Comparison of ENCODE assay signal across 16 cellular contexts in the genomic region with DNA sequence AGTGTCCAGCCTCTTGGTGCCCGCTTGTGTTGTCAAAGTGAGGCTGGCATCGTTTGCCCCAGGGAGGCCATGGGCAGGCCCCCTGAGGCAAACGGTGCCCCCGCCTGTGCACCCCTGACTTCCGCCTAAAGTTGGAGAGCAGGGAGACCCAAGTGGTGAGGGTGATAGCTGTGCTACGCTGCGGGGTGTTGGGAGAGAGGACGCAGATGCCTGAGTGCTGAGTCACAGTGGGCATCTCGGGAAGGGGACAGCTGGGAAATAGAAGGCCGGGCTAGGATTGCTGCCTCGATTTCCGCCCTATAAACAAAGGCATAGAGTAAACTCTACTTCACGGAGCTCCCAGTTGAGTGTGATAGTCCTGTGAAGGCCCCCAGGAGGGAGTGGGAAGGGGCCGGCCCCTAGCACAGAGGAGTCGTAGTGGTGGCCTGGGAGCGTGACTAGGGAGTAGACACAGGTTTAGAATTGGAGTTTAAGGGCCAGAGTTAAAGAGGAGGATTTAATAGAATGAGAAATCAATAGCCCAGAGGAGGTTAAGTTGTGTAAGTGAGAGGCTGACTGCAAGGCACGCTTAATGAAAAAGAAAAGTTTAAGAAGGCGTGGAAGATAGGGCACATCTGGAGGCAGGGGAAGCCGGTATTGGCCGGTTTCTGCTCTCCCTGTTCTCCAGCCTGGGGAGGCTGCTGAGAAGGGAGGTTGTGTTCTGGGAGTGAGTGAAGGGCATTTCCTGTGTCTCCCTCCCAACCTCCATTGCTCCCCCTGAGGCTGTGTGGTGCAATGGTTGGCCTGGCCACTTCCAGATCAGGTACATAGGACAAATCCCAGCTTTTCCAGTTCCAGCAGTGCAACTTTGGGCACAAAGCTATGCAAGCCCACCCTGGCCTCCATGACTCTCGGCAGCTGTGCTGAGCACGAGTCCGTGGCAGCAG. TPM values are rescaled to one million over a fixed set of nuclear protein-coding genes. Genes with fewer than 3 reads are reported as not detected.
DNase-seq lines count a peak whose midpoint lies in the region; ATAC-seq and TF ChIP-seq lines count a peak whose summit lies in the region.
"Had no signal": no experiment of that assay in that cellular context is flagged by ENCODE, and none has a peak within 500 bp of the region (broad histone marks: within the 10 kb centered on the region; RNA-seq: fewer than 3 reads in every experiment).

No MANE protein-coding gene starts in this region.

- 59 to 65% methylated on average over 5 to 13 of the region's 23 CpGs for WGBS in gastroesophageal sphincter (ENCODE audit: low coverage in 1 of 2), 2 donors

- H3K9me3 Mint-ChIP-seq in Caco-2 (ENCODE audit: unreplicated experiment), result no peaks in the 10 kb centered on the region
- no peaks in the 10 kb centered on the region for H3K9me3 Mint-ChIP-seq in neural progenitor cell
- H3K9me3 Mint-ChIP-seq in stimulated activated naive B cell treated with anti-CD40 and anti-IgM and Interleukin-4, amounts not matched to agents 10 μg/mL and 1 μg/mL and 100 μg/mL, for 72 hours, result no peaks in the 10 kb centered on the region
- no peaks in the 10 kb centered on the region for H3K9me3 Mint-ChIP-seq in activated CD4-positive, alpha-beta T cell treated with anti-CD3 and anti-CD28 coated beads, Interleukin-2, amount 10 ng/mL, durations not matched to agents 24 days and 14 days
- H3K9me3 Mint-ChIP-seq: activated naive CD8-positive, alpha-beta T cell treated with anti-CD3 and anti-CD28 coated beads, Interleukin-2, amount 10 ng/mL, durations not matched to agents 7 days and 5 days; stimulated activated naive CD8-positive, alpha-beta T cell treated with anti-CD3 and anti-CD28 coated beads, Interleukin-15, Interleukin-2, amounts not matched to agents 100 ng/mL and 50 ng/mL, for 24 hours had no signal

- H3K4me3 Mint-ChIP-seq in Caco-2 (ENCODE audit: unreplicated experiment) (no peak overlapping the region), neural progenitor cell (no peak overlapping the region)
- H3K4me3 Mint-ChIP-seq in stimulated activated naive B cell treated with anti-CD40 and anti-IgM and Interleukin-4, amounts not matched to agents 10 μg/mL and 1 μg/mL and 100 μg/mL, for 72 hours, result no peak overlapping the region
- H3K4me3 Mint-ChIP-seq in activated CD4-positive, alpha-beta T cell treated with anti-CD3 and anti-CD28 coated beads, Interleukin-2, amount 10 ng/mL, durations not matched to agents 24 days and 14 days, result no peak overlapping the region
- H3K4me3 Mint-ChIP-seq: activated naive CD8-positive, alpha-beta T cell treated with anti-CD3 and anti-CD28 coated beads, Interleukin-2, amount 10 ng/mL, durations not matched to agents 7 days and 5 days; B cell; stimulated activated naive CD8-positive, alpha-beta T cell treated with anti-CD3 and anti-CD28 coated beads, Interleukin-15, Interleukin-2, amounts not matched to agents 100 ng/mL and 50 ng/mL, for 24 hours had no signal

- peak; percentile 77 for ATAC-seq in gastroesophageal sphincter
- no peak for ATAC-seq in stimulated activated naive B cell treated with anti-CD40 and anti-IgM and Interleukin-4, amounts not matched to agents 10 μg/mL and 1 μg/mL and 100 μg/mL, for 72 hours (replicated peaks)
- ATAC-seq: gastrocnemius medialis had no signal

- H3K4me1 ChIP-seq in Caco-2, result peaks cover 19% of the 10 kb centered on the region
- H3K4me1 ChIP-seq in gastroesophageal sphincter, result peaks cover 0 to 1% (median 0%) of the 10 kb centered on the region in 3 donors
- peaks cover 14% of the 10 kb centered on the region for H3K4me1 ChIP-seq in neural progenitor cell
- H3K4me1 ChIP-seq: gastrocnemius medialis, parathyroid adenoma had no signal

- intact Hi-C loops in Caco-2 (cut with micrococcal nuclease; ENCODE audit: unreplicated experiment), result loop anchor here (1.0 to 2.0 kb wide), 2 partner anchors 9 to 23 kb away; no protein-coding TSS in a partner anchor
- intact Hi-C loops in activated CD4-positive, alpha-beta T cell treated with anti-CD3 and anti-CD28 coated beads, Interleukin-2, amount 10 ng/mL, durations not matched to agents 24 days and 14 days (cut with micrococcal nuclease), result no loop called here

- DNase-seq in Caco-2 (no peak), M059J (ENCODE audit: low read depth) (peak; percentile 48), neural progenitor cell (ENCODE audit: low spot score) (no peak), NCI-H526 treated with DMSO at 0.1 percent for 48 hours (lab: John Stamatoyannopoulos, UW) (no peak), hippocampal formation (lab: John Stamatoyannopoulos, UW) (no peak)
- DNase-seq in stimulated activated naive B cell treated with anti-CD40 and anti-IgM and Interleukin-4, amounts not matched to agents 10 μg/mL and 1 μg/mL and 100 μg/mL, for 72 hours, result no peak
- no peak for DNase-seq in activated CD4-positive, alpha-beta T cell treated with anti-CD3 and anti-CD28 coated beads, Interleukin-2, amount 10 ng/mL, durations not matched to agents 24 days and 14 days
- DNase-seq: activated naive CD8-positive, alpha-beta T cell treated with anti-CD3 and anti-CD28 coated beads, Interleukin-2, amount 10 ng/mL, durations not matched to agents 7 days and 5 days; gastrocnemius medialis; NCI-H510A; stimulated activated CD4-positive, alpha-beta T cell treated with anti-CD3 and anti-CD28 coated beads, Interleukin-4, amount 100 ng/mL, for 1 hour had no signal

- TF ChIP-seq POLR2A in gastroesophageal sphincter (IDR thresholded peaks at IDR 0.05), result no peak

- no peak overlapping the region for H2AFZ ChIP-seq in neural progenitor cell (replicated peaks)
- H2AFZ ChIP-seq: parathyroid adenoma had no signal

- TF ChIP-seq CTCF in Caco-2 (IDR thresholded peaks at IDR 0.05; ENCODE audit: insufficient read depth in 1 of 2, low read depth in 1 of 2, low read length in 1 of 2, severe bottlenecking in 1 of 2, unreplicated experiment in 1 of 2) (no peak), gastroesophageal sphincter (IDR thresholded peaks at IDR 0.05) (no peak), neural progenitor cell (IDR thresholded peaks at IDR 0.05) (no peak)

- no peak for TF ChIP-seq EP300 in gastroesophageal sphincter (IDR thresholded peaks at IDR 0.05)

- peaks cover 2% of the 10 kb centered on the region for H3K27me3 Mint-ChIP-seq in Caco-2 (ENCODE audit: insufficient read depth, unreplicated experiment)
- H3K27me3 Mint-ChIP-seq in neural progenitor cell (ENCODE audit: insufficient read depth, low read depth), result peaks cover 31% of the 10 kb centered on the region
- H3K27me3 Mint-ChIP-seq in stimulated activated naive B cell treated with anti-CD40 and anti-IgM and Interleukin-4, amounts not matched to agents 10 μg/mL and 1 μg/mL and 100 μg/mL, for 72 hours, result peaks cover 52 to 64% of the 10 kb centered on the region in 2 donors
- peaks cover 38% of the 10 kb centered on the region for H3K27me3 Mint-ChIP-seq in activated CD4-positive, alpha-beta T cell treated with anti-CD3 and anti-CD28 coated beads, Interleukin-2, amount 10 ng/mL, durations not matched to agents 24 days and 14 days

- H3F3A ChIP-seq in neural progenitor cell (ENCODE audit: low read depth), result no peaks in the 10 kb centered on the region

- H3K9me3 ChIP-seq in Caco-2 (no peaks in the 10 kb centered on the region), gastroesophageal sphincter (no peaks in the 10 kb centered on the region), neural progenitor cell (ENCODE audit: low read depth) (no peaks in the 10 kb centered on the region)
- H3K9me3 ChIP-seq: gastrocnemius medialis had no signal

- no peaks in the 10 kb centered on the region for H4K20me1 ChIP-seq in neural progenitor cell (ENCODE audit: low read depth)

- H3K27ac Mint-ChIP-seq in Caco-2 (ENCODE audit: unreplicated experiment) (peak overlapping the region; percentile 18), neural progenitor cell (peak overlapping the region; percentile 18)
- H3K27ac Mint-ChIP-seq in stimulated activated naive B cell treated with anti-CD40 and anti-IgM and Interleukin-4, amounts not matched to agents 10 μg/mL and 1 μg/mL and 100 μg/mL, for 72 hours, result no peak overlapping the region
- no peak overlapping the region for H3K27ac Mint-ChIP-seq in activated CD4-positive, alpha-beta T cell treated with anti-CD3 and anti-CD28 coated beads, Interleukin-2, amount 10 ng/mL, durations not matched to agents 24 days and 14 days
- H3K27ac Mint-ChIP-seq: activated naive CD8-positive, alpha-beta T cell treated with anti-CD3 and anti-CD28 coated beads, Interleukin-2, amount 10 ng/mL, durations not matched to agents 7 days and 5 days; B cell; stimulated activated naive CD8-positive, alpha-beta T cell treated with anti-CD3 and anti-CD28 coated beads, Interleukin-15, Interleukin-2, amounts not matched to agents 100 ng/mL and 50 ng/mL, for 24 hours had no signal

- POLR2A ChIA-PET in Caco-2 (lab: Charles Lee), result interaction anchor here (1.5 kb wide), 1 partner anchor 9 kb away, joined by 3 read pairs; no protein-coding TSS in a partner anchor

- no peak overlapping the region for H3K9ac ChIP-seq in neural progenitor cell
- H3K9ac ChIP-seq: parathyroid adenoma had no signal

- BruUV-seq in Caco-2 (replicated peaks; lab: Mats Ljungman, UMichigan), result no TSS peak

- H3K79me2 ChIP-seq in neural progenitor cell (ENCODE audit: low read depth), result no peaks in the 10 kb centered on the region
- H3K79me2 ChIP-seq: parathyroid adenoma had no signal

- CTCF ChIA-PET in Caco-2 (lab: Charles Lee), result interaction anchor here (0.9 to 1.6 kb wide), 4 partner anchors 23 to 435 kb away, joined by 3 to 8 read pairs (median 5); no protein-coding TSS in a partner anchor

- H3K27me3 ChIP-seq in Caco-2 (replicated peaks; ENCODE audit: control insufficient read depth, insufficient read depth, low read length) (no peaks in the 10 kb centered on the region), gastroesophageal sphincter (peaks cover 30% of the 10 kb centered on the region), neural progenitor cell (peaks cover 12% of the 10 kb centered on the region)

- peaks cover 20% of the 10 kb centered on the region for H3K4me1 Mint-ChIP-seq in Caco-2 (ENCODE audit: low read depth, unreplicated experiment)
- peaks cover 24% of the 10 kb centered on the region for H3K4me1 Mint-ChIP-seq in neural progenitor cell
- H3K4me1 Mint-ChIP-seq in stimulated activated naive B cell treated with anti-CD40 and anti-IgM and Interleukin-4, amounts not matched to agents 10 μg/mL and 1 μg/mL and 100 μg/mL, for 72 hours, result peaks cover 0 to 3% of the 10 kb centered on the region in 2 donors
- no peaks in the 10 kb centered on the region for H3K4me1 Mint-ChIP-seq in activated CD4-positive, alpha-beta T cell treated with anti-CD3 and anti-CD28 coated beads, Interleukin-2, amount 10 ng/mL, durations not matched to agents 24 days and 14 days
- H3K4me1 Mint-ChIP-seq: activated naive CD8-positive, alpha-beta T cell treated with anti-CD3 and anti-CD28 coated beads, Interleukin-2, amount 10 ng/mL, durations not matched to agents 7 days and 5 days; B cell had no signal

- H3K27ac ChIP-seq in gastroesophageal sphincter (peak overlapping the region in 2 of 4 donors; percentile 29 to 51), neural progenitor cell (no peak overlapping the region)
- H3K27ac ChIP-seq: gastrocnemius medialis, HL-60, parathyroid adenoma had no signal

- H3K4me3 ChIP-seq in Caco-2 (ENCODE audit: low read depth, low read length) (no peak overlapping the region), gastroesophageal sphincter (no peak overlapping the region), neural progenitor cell (no peak overlapping the region)
- H3K4me3 ChIP-seq: gastrocnemius medialis had no signal

- no peaks in the 10 kb centered on the region for H3K36me3 ChIP-seq in Caco-2 (ENCODE audit: control insufficient read depth, insufficient read depth, low read length)
- no peaks in the 10 kb centered on the region for H3K36me3 ChIP-seq in gastroesophageal sphincter
- H3K36me3 ChIP-seq in neural progenitor cell, result no peaks in the 10 kb centered on the region
- H3K36me3 ChIP-seq: gastrocnemius medialis had no signal

- no peak overlapping the region for H3K4me2 ChIP-seq in neural progenitor cell

- H3K36me3 Mint-ChIP-seq in Caco-2 (ENCODE audit: insufficient read depth, unreplicated experiment), result no peaks in the 10 kb centered on the region
- H3K36me3 Mint-ChIP-seq in neural progenitor cell, result no peaks in the 10 kb centered on the region
- H3K36me3 Mint-ChIP-seq in stimulated activated naive B cell treated with anti-CD40 and anti-IgM and Interleukin-4, amounts not matched to agents 10 μg/mL and 1 μg/mL and 100 μg/mL, for 72 hours, result no peaks in the 10 kb centered on the region
- no peaks in the 10 kb centered on the region for H3K36me3 Mint-ChIP-seq in activated CD4-positive, alpha-beta T cell treated with anti-CD3 and anti-CD28 coated beads, Interleukin-2, amount 10 ng/mL, durations not matched to agents 24 days and 14 days (ENCODE audit: low read depth)
- H3K36me3 Mint-ChIP-seq: activated naive CD8-positive, alpha-beta T cell treated with anti-CD3 and anti-CD28 coated beads, Interleukin-2, amount 10 ng/mL, durations not matched to agents 7 days and 5 days had no signal

RNA-seq across cellular contexts. Expression of a gene that starts 6.1 kb away (rescaled TPM):
- total RNA-seq in Caco-2 (2022), result 2.0 and 3.6 TPM in 2 replicates
- total RNA-seq in M059J (2014; rRNA removed; shearing (Covaris generic)), result 0.07 TPM in 1 of 2 replicates, not detected in the other
- under 1 TPM; under 0.01 to 0.69 (median 0.25) TPM for total RNA-seq in gastroesophageal sphincter
- total RNA-seq in neural progenitor cell (ENCODE audit: low replicate concordance), result 0.36 and 0.68 TPM in 2 replicates
- 0.02 and 0.09 TPM in 2 replicates for total RNA-seq in activated CD4-positive, alpha-beta T cell treated with anti-CD3 and anti-CD28 coated beads, Interleukin-2, amount 10 ng/mL, durations not matched to agents 24 days and 14 days
- total RNA-seq: activated naive CD8-positive, alpha-beta T cell treated with anti-CD3 and anti-CD28 coated beads, Interleukin-2, amount 10 ng/mL, durations not matched to agents 7 days and 5 days had no signal

Comparison
In these comparisons a context has a peak if more than half of its experiments do, and no peak if none do; other contexts are left out.
1. H3K27ac Mint-ChIP-seq: peak in Caco-2 (single experiment) and neural progenitor cell (single experiment); none in stimulated activated naive B cell treated with anti-CD40 and anti-IgM and Interleukin-4, amounts not matched to agents 10 μg/mL and 1 μg/mL and 100 μg/mL, for 72 hours (single experiment) and activated CD4-positive, alpha-beta T cell treated with anti-CD3 and anti-CD28 coated beads, Interleukin-2, amount 10 ng/mL, durations not matched to agents 24 days and 14 days (single experiment).